9 cellular contexts compared by ENCODE assay signal in the genomic region with DNA sequence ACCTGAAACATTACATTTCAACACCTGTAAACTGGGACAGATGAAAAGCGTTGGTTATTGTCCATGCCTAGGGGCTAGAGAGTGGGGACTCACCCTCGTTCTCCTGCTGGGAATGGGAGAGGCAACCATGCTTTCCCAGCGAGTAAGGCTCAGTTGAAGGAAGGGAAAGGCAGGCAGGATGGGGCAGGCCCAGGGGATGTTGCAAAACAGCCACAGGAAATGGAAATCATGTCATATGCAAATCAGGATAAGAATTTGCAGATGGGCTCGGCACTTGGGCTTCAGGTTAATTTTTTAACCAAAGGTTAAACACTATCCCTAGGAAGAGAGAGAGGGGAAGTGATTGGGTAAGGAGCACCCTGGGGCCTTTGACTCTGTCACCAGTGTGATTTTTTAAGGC. TPM values are rescaled to one million over a fixed set of nuclear protein-coding genes. Genes with fewer than 3 reads are reported as not detected.
DNase-seq lines count a peak whose midpoint lies in the region; ATAC-seq, FAIRE-seq and TF ChIP-seq lines count a peak whose summit lies in the region.
"Had no signal": no experiment of that assay in that cellular context is flagged by ENCODE, and none has a peak within 500 bp of the region (broad histone marks: within the 10 kb centered on the region; RNA-seq: fewer than 3 reads in every experiment).

No MANE protein-coding gene starts in this region.

- H3K4me3 ChIP-seq in H1 (ENCODE audit: extremely low read depth in 1 of 4, insufficient read depth in 2 of 4, low read depth in 3 of 4, low read length in 4 of 4), result no peak overlapping the region
- H3K4me3 ChIP-seq in gastroesophageal sphincter, result no peak overlapping the region

- H3K23ac ChIP-seq in H1 (ENCODE audit: insufficient read length), result no peak overlapping the region

- peak overlapping the region; percentile 96; the same call in 1 of the 2 replicates for H2BK5ac ChIP-seq in H1 (ENCODE audit: low read depth, low read length)

- peak overlapping the region; percentile 25 for H2AFZ ChIP-seq in H1 (ENCODE audit: low read length)

- peak overlapping the region; percentile 44 for H3K4ac ChIP-seq in H1 (replicated peaks; ENCODE audit: insufficient read length, low read depth, low read length)

- no peaks in the 10 kb centered on the region for H3K79me1 ChIP-seq in H1 (ENCODE audit: low read depth, low read length)

- H3K9me3 ChIP-seq in H1 (ENCODE audit: insufficient read depth in 2 of 2, low read depth in 1 of 2, low read length in 1 of 2), result peaks cover 0 to 8% of the 10 kb centered on the region in 2 experiments; a peak in 1 of 4 replicates
- H3K9me3 ChIP-seq in gastroesophageal sphincter, result no peaks in the 10 kb centered on the region

- H4K20me1 ChIP-seq in H1 (replicated peaks in 1 of 2; ENCODE audit: control insufficient read depth in 1 of 2, insufficient read depth in 2 of 2, low read length in 2 of 2), result no peaks in the 10 kb centered on the region

- in situ Hi-C loops in ACHN (cut with HindIII; ENCODE audit: low pct_ligation_motif_present, low pct_unique_long_range_greater_than_20kb, low sequenced_read_pairs), result no loop called here

- no peak overlapping the region for H3K27ac ChIP-seq in H1 (ENCODE audit: low read depth, low read length)
- H3K27ac ChIP-seq in gastroesophageal sphincter, result no peak overlapping the region

- no peaks in the 10 kb centered on the region for H3K36me3 ChIP-seq in H1 (ENCODE audit: control insufficient read depth in 2 of 4, insufficient read depth in 4 of 4, low read length in 3 of 4)
- H3K36me3 ChIP-seq in gastroesophageal sphincter, result no peaks in the 10 kb centered on the region

- H4K5ac ChIP-seq in H1 (ENCODE audit: insufficient read length, low read depth, low read length), result no peak overlapping the region

- H3K4me2 ChIP-seq in H1 (ENCODE audit: insufficient read depth in 1 of 2, low read depth in 2 of 2, low read length in 2 of 2), result peak overlapping the region in 1 of 2 experiments; percentile 22; a peak in 2 of 4 replicates

- TF ChIP-seq RAD21 in H1 (IDR thresholded peaks at IDR 0.05 in 1 of 2, conservative IDR thresholded peaks at IDR 0.05 in 1 of 2; ENCODE audit: low read depth in 2 of 2, low read length in 2 of 2), result no peak

- peak overlapping the region; percentile 62 for H3K18ac ChIP-seq in H1 (ENCODE audit: extremely low read depth, low read length)

- peaks cover 2 to 4% (median 3%) of the 10 kb centered on the region in 4 experiments; a peak in 5 of 7 replicates for H3K4me1 ChIP-seq in H1 (replicated peaks in 1 of 4; ENCODE audit: control insufficient read depth in 3 of 4, insufficient read depth in 4 of 4, low read length in 3 of 4)
- H3K4me1 ChIP-seq in gastroesophageal sphincter, result peaks cover 0 to 13% (median 0%) of the 10 kb centered on the region in 3 donors

- H3K9ac ChIP-seq in H1 (replicated peaks in 1 of 4; ENCODE audit: extremely low read depth in 1 of 4, low read depth in 3 of 4, low read length in 3 of 4), result no peak overlapping the region

- TF ChIP-seq CTCF in H1 (IDR thresholded peaks at IDR 0.05; ENCODE audit: control extremely low read depth in 1 of 3, insufficient read depth in 1 of 3, low read depth in 1 of 3, low read length in 3 of 3), result no peak
- no peak for TF ChIP-seq CTCF in gastroesophageal sphincter (IDR thresholded peaks at IDR 0.05)

- peak overlapping the region; percentile 97; the same call in 1 of the 2 replicates for H2BK20ac ChIP-seq in H1 (ENCODE audit: low read length)

- H4K91ac ChIP-seq in H1 (replicated peaks; ENCODE audit: insufficient read length, low read length), result peak overlapping the region; percentile 87

- H3K14ac ChIP-seq in H1 (ENCODE audit: insufficient read length), result no peak overlapping the region

- 40% methylated on average over 4 of the region's 4 CpGs; no CpG with 5 or more reads in 1 of the 2 experiments for WGBS in H1 (ENCODE audit: extremely low coverage in 1 of 2, insufficient coverage in 1 of 2, insufficient read length in 1 of 2, insufficient replicate concordance in 2 of 2, low coverage in 1 of 2, low lambda C conversion rate in 2 of 2, missing lambda C conversion rate in 1 of 2), 2 experiments
- WGBS in gastroesophageal sphincter (ENCODE audit: low coverage in 1 of 2), 2 donors, result 45 to 63% methylated on average over 2 to 3 of the region's 4 CpGs

- FAIRE-seq in H1 (lab: Jason Lieb, UNC), result no peak

- TF ChIP-seq EP300 in H1 (IDR thresholded peaks at IDR 0.05; ENCODE audit: borderline replicate concordance in 1 of 2, low read depth in 2 of 2, low read length in 2 of 2) (no peak), gastroesophageal sphincter (IDR thresholded peaks at IDR 0.05) (no peak)

- peaks cover 3% of the 10 kb centered on the region; the same call in 1 of the 2 replicates for H3K23me2 ChIP-seq in H1 (ENCODE audit: low read depth, low read length)

- POLR2A ChIA-PET in H1 (lab: Charles Lee; ENCODE audit: partially characterized antibody), result interaction anchor here (1.9 kb wide), 1 partner anchor 8 kb away, joined by 7 read pairs; no protein-coding TSS in a partner anchor
- POLR2A ChIA-PET in HEK293T (lab: Yijun Ruan, JAX), result no interaction called here

- H3K56ac ChIP-seq in H1 (replicated peaks; ENCODE audit: insufficient read length, low read depth, low read length), result no peak overlapping the region

- DNase-seq in ACHN, result peak; percentile 1
- DNase-seq in H1 (ENCODE audit: low read depth in 1 of 2, low spot score in 2 of 2), result no peak
- DNase-seq in HEK293T (ENCODE audit: extremely low spot score), result no peak
- no peak for DNase-seq in mucosa of gallbladder (ENCODE audit: low spot score)

- TF ChIP-seq POLR2A in H1 (IDR thresholded peaks at IDR 0.05; ENCODE audit: control extremely low read depth in 1 of 2, low read depth in 2 of 2, low read length in 2 of 2) (no peak), gastroesophageal sphincter (IDR thresholded peaks at IDR 0.05) (no peak)

- H2BK120ac ChIP-seq in H1 (replicated peaks; ENCODE audit: low read depth, low read length), result peak overlapping the region; percentile 76

- H4K8ac ChIP-seq in H1 (ENCODE audit: extremely low read depth, insufficient read depth, low read length), result 0 out of 2 replicates have a peak overlapping the region, but pooled peaks have one; percentile 43

- H2BK12ac ChIP-seq in H1 (ENCODE audit: low read depth, low read length), result peak overlapping the region; percentile 5; the same call in 1 of the 2 replicates

- peak; percentile 67 for ATAC-seq in GM19025 (IDR thresholded peaks at IDR 0.05; ENCODE audit: low read depth, unreplicated experiment)
- peak; percentile 55 for ATAC-seq in HG03571 (IDR thresholded peaks at IDR 0.05; ENCODE audit: unreplicated experiment)
- ATAC-seq in gastroesophageal sphincter, result no peak
- no peak for ATAC-seq in HG02970 (IDR thresholded peaks at IDR 0.05; ENCODE audit: low FRiP score, unreplicated experiment)

- H3K27me3 ChIP-seq in H1 (replicated peaks in 1 of 4; ENCODE audit: control insufficient read depth in 3 of 4, extremely low read depth in 1 of 4, insufficient read depth in 3 of 4, low read length in 3 of 4), result no peaks in the 10 kb centered on the region
- no peaks in the 10 kb centered on the region for H3K27me3 ChIP-seq in gastroesophageal sphincter

- no peak overlapping the region; the same call in 1 of the 2 replicates for H2AK5ac ChIP-seq in H1 (ENCODE audit: low read depth, low read length)

- CTCF ChIA-PET in H1 (lab: Charles Lee; ENCODE audit: partially characterized antibody), result interaction anchor here (3.2 kb wide), 1 partner anchor 45 kb away, joined by 18 read pairs; no protein-coding TSS in a partner anchor
- CTCF ChIA-PET in HEK293T (lab: Yijun Ruan, JAX), result no interaction called here

- no peaks in the 10 kb centered on the region for H3K79me2 ChIP-seq in H1 (ENCODE audit: control insufficient read depth in 1 of 2, insufficient read depth in 2 of 2, low read length in 2 of 2)

- no peak overlapping the region; the same call in 1 of the 2 replicates for H2BK15ac ChIP-seq in H1 (ENCODE audit: low read length)

TF ChIP-seq in H1, 55 proteins besides CTCF, POLR2A, EP300 and RAD21:
- TF ChIP-seq CEBPB (IDR thresholded peaks at IDR 0.05; ENCODE audit: low read depth, low read length), result peak; percentile 71
- no peak for TF ChIP-seq EZH2 (IDR thresholded peaks at IDR 0.05; ENCODE audit: low read depth, low read length, severe bottlenecking)
TF ChIP-seq in H1: peak in this region for 1.

TF ChIP-seq in HEK293T, 16 proteins besides CTCF, POLR2A, EP300 and RAD21 (continues in another document):
- TF ChIP-seq ARNT (IDR thresholded peaks at IDR 0.05) (no peak), ELF4 (IDR thresholded peaks at IDR 0.05) (no peak), NFRKB (IDR thresholded peaks at IDR 0.05) (no peak), BHLHE40 (IDR thresholded peaks at IDR 0.05; ENCODE audit: borderline replicate concordance) (no peak)
- TF ChIP-seq, protein P1, sequence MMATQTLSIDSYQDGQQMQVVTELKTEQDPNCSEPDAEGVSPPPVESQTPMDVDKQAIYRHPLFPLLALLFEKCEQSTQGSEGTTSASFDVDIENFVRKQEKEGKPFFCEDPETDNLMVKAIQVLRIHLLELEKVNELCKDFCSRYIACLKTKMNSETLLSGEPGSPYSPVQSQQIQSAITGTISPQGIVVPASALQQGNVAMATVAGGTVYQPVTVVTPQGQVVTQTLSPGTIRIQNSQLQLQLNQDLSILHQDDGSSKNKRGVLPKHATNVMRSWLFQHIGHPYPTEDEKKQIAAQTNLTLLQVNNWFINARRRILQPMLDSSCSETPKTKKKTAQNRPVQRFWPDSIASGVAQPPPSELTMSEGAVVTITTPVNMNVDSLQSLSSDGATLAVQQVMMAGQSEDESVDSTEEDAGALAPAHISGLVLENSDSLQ (IDR thresholded peaks at IDR 0.05), result no peak

RNA-seq across cellular contexts. Expression of a gene that starts 14.5 kb away (rescaled TPM):
- total RNA-seq in H1 (2021; fragmentation: NEBNext Ultra II Directional; extraction: Animal tissue kit (Norgen Biotek cat#: 25700)), result not detected in 2 replicates
- polyA plus RNA-seq in H1 (2011; rRNA removed), result 0.03 TPM in 2 replicates
- not detected for polyA plus RNA-seq in H1 (2011; cell fraction: cytosol; rRNA removed)
- polyA plus RNA-seq in H1 (2011; cell fraction: nucleus; rRNA removed), result 0.04 TPM
- polyA plus RNA-seq in H1 (2012, experiment 1 of 2), result not detected in 4 replicates
- polyA plus RNA-seq in H1 (2012, experiment 2 of 2), result not detected
- not detected for polyA plus RNA-seq in H1 (2013, experiment 1 of 2)
- polyA plus RNA-seq in H1 (2013, experiment 2 of 2), result 0.04 TPM
- polyA minus RNA-seq in H1 (2011; rRNA and poly(A)+ RNA removed), result not detected in 2 replicates
- polyA minus RNA-seq in H1 (2011; cell fraction: cytosol; rRNA and poly(A)+ RNA removed), result not detected
- polyA minus RNA-seq in H1 (2011; cell fraction: nucleus; rRNA and poly(A)+ RNA removed), result not detected
- total RNA-seq in gastroesophageal sphincter (under 1 TPM in 2 of 4 donors, not detected in 2; 0.08 to 0.67 TPM), mucosa of gallbladder (0.09 TPM)
- polyA plus RNA-seq: neural cell had no signal

RNA-seq across cellular contexts. Expression of a gene that starts 59.0 kb away (rescaled TPM):
- total RNA-seq in H1 (2021; fragmentation: NEBNext Ultra II Directional; extraction: Animal tissue kit (Norgen Biotek cat#: 25700)), result 0.07 and 0.33 TPM in 2 replicates
- 0.18 and 0.20 TPM in 2 replicates for polyA plus RNA-seq in H1 (2011; rRNA removed)
- 0.14 TPM for polyA plus RNA-seq in H1 (2011; cell fraction: cytosol; rRNA removed)
- 0.67 TPM for polyA plus RNA-seq in H1 (2011; cell fraction: nucleus; rRNA removed)
- 0.06 to 0.13 TPM (median 0.09 TPM) in 3 of 4 replicates, not detected in the other for polyA plus RNA-seq in H1 (2012, experiment 1 of 2)
- polyA plus RNA-seq in H1 (2012, experiment 2 of 2), result 0.09 TPM
- 0.10 TPM for polyA plus RNA-seq in H1 (2013, experiment 1 of 2)
- 0.06 TPM for polyA plus RNA-seq in H1 (2013, experiment 2 of 2)
- polyA minus RNA-seq in H1 (2011; rRNA and poly(A)+ RNA removed), result 0.22 TPM in 1 of 2 replicates, not detected in the other
- polyA minus RNA-seq in H1 (2011; cell fraction: cytosol; rRNA and poly(A)+ RNA removed), result not detected
- polyA minus RNA-seq in H1 (2011; cell fraction: nucleus; rRNA and poly(A)+ RNA removed), result 0.30 TPM
- total RNA-seq in gastroesophageal sphincter, result not detected
- total RNA-seq in mucosa of gallbladder, result not detected
- polyA plus RNA-seq: neural cell had no signal

Comparison
In these comparisons a context has a peak if more than half of its experiments do, and no peak if none do; other contexts are left out.
1. ATAC-seq: peak in GM19025 (single experiment) and HG03571 (single experiment); none in gastroesophageal sphincter (single experiment) and HG02970 (single experiment).